ENCODE assay signal across 14 cellular contexts in genomic region chr16:85928411-85928820, GRCh38. TPM values are rescaled to one million over a fixed set of nuclear protein-coding genes. Genes with fewer than 3 reads are reported as not detected.
DNase-seq lines count a peak whose midpoint lies in the region; ATAC-seq and TF ChIP-seq lines count a peak whose summit lies in the region.
"Had no signal": no experiment of that assay in that cellular context is flagged by ENCODE, and none has a peak within 500 bp of the region (broad histone marks: within the 10 kb centered on the region; RNA-seq: fewer than 3 reads in every experiment).

No MANE protein-coding gene starts in this region.

- no peak for TF ChIP-seq CTCF in HEK293 (tag by site-specific recombination; IDR thresholded peaks at IDR 0.05)
- no peak for TF ChIP-seq CTCF in right lobe of liver (IDR thresholded peaks at IDR 0.05)

- no peaks in the 10 kb centered on the region for H3K4me1 ChIP-seq in HEK293 (ENCODE audit: control insufficient read depth, insufficient read depth, low read length)
- peaks cover 0 to 14% (median 0%) of the 10 kb centered on the region in 4 donors for H3K4me1 ChIP-seq in right lobe of liver

- TF ChIP-seq POLR2A in right lobe of liver (IDR thresholded peaks at IDR 0.05), result no peak

- H3K27ac Mint-ChIP-seq in activated naive CD8-positive, alpha-beta T cell treated with anti-CD3 and anti-CD28 coated beads, Interleukin-2, amount 50 U/mL, for 24 hours, result peak overlapping the region; percentile 55
- H3K27ac Mint-ChIP-seq: effector memory CD8-positive, alpha-beta T cell; progenitor cell of endocrine pancreas; WTC11 had no signal

- peak overlapping the region; percentile 78 for H3K4me3 Mint-ChIP-seq in activated naive CD8-positive, alpha-beta T cell treated with anti-CD3 and anti-CD28 coated beads, Interleukin-2, amount 50 U/mL, for 24 hours
- H3K4me3 Mint-ChIP-seq: CD4-positive, alpha-beta memory T cell; effector memory CD8-positive, alpha-beta T cell; WTC11 had no signal

- H3K36me3 Mint-ChIP-seq in activated naive CD8-positive, alpha-beta T cell treated with anti-CD3 and anti-CD28 coated beads, Interleukin-2, amount 50 U/mL, for 24 hours (ENCODE audit: low read depth), result peaks cover 21% of the 10 kb centered on the region
- H3K36me3 Mint-ChIP-seq: CD4-positive, alpha-beta memory T cell; WTC11 had no signal

- H3K36me3 ChIP-seq in HEK293 (ENCODE audit: control insufficient read depth in 2 of 2, insufficient read depth in 1 of 2, low read length in 2 of 2) (no peaks in the 10 kb centered on the region), right lobe of liver (no peaks in the 10 kb centered on the region)

- WGBS in right lobe of liver (ENCODE audit: insufficient coverage, low coverage, low lambda C conversion rate, missing lambda C conversion rate), result 13% methylated on average over 9 of the region's 10 CpGs

- intact Hi-C loops in right lobe of liver (cut with DNase I), result no loop called here

- POLR2A ChIA-PET in HEK293 (lab: Yijun Ruan, JAX), result no interaction called here

- H3K4me1 Mint-ChIP-seq in activated naive CD8-positive, alpha-beta T cell treated with anti-CD3 and anti-CD28 coated beads, Interleukin-2, amount 50 U/mL, for 24 hours, result peaks cover 87% of the 10 kb centered on the region

- no peak for ATAC-seq in activated naive CD8-positive, alpha-beta T cell treated with anti-CD3 and anti-CD28 coated beads, Interleukin-2, amount 50 U/mL, for 24 hours
- ATAC-seq in right lobe of liver (peak; percentile 51 to 74 (median 65)), GM19035 (IDR thresholded peaks at IDR 0.05; ENCODE audit: unreplicated experiment) (no peak)
- ATAC-seq: effector memory CD8-positive, alpha-beta T cell; WTC11 had no signal

- no peaks in the 10 kb centered on the region for H3K9me3 Mint-ChIP-seq in activated naive CD8-positive, alpha-beta T cell treated with anti-CD3 and anti-CD28 coated beads, Interleukin-2, amount 50 U/mL, for 24 hours
- H3K9me3 Mint-ChIP-seq: CD4-positive, alpha-beta memory T cell; effector memory CD8-positive, alpha-beta T cell; WTC11 had no signal

- H3K4me3 ChIP-seq in HEK293 (ENCODE audit: low read depth, low read length) (no peak overlapping the region), right lobe of liver (no peak overlapping the region)

- DNase-seq in AG08396 (ENCODE audit: low spot score) (peak; percentile 32), right lobe of liver (peak in 1 of 3 donors; percentile 64), amniotic stem cell (lab: John Stamatoyannopoulos, UW) (no peak), NCI-H1417 (lab: John Stamatoyannopoulos, UW) (no peak), H4 (ENCODE audit: low spot score) (no peak)
- no peak for DNase-seq in activated naive CD8-positive, alpha-beta T cell treated with anti-CD3 and anti-CD28 coated beads, Interleukin-2, amount 50 U/mL, for 24 hours
- DNase-seq: activated naive CD4-positive, alpha-beta T cell; CD4-positive, alpha-beta memory T cell; effector memory CD8-positive, alpha-beta T cell; NCI-H1048 had no signal

- H3K27me3 Mint-ChIP-seq in activated naive CD8-positive, alpha-beta T cell treated with anti-CD3 and anti-CD28 coated beads, Interleukin-2, amount 50 U/mL, for 24 hours, result no peaks in the 10 kb centered on the region

- CTCF ChIA-PET in HEK293 (lab: Yijun Ruan, JAX), result interaction anchor here (1.2 kb wide), 1 partner anchor 22 kb away, joined by 3 read pairs; no protein-coding TSS in a partner anchor

- H3K27me3 ChIP-seq in right lobe of liver, result no peaks in the 10 kb centered on the region

- H3K27ac ChIP-seq in HEK293 (ENCODE audit: extremely low read depth, low read depth, low read length) (no peak overlapping the region), right lobe of liver (no peak overlapping the region)

- H3K9me3 ChIP-seq in HEK293 (ENCODE audit: control insufficient read depth, insufficient read depth, low read depth, low read length) (no peaks in the 10 kb centered on the region), right lobe of liver (no peaks in the 10 kb centered on the region)

TF ChIP-seq in HEK293, 187 proteins besides CTCF, POLR2A, EP300 and RAD21:
- TF ChIP-seq YY2 (tag by site-specific recombination; IDR thresholded peaks at IDR 0.05) (no peak), ZFHX2 (tag by site-specific recombination; conservative IDR thresholded peaks at IDR 0.05) (peak; percentile 52), ZNF521 (tag by site-specific recombination; IDR thresholded peaks at IDR 0.05) (no peak), ZNF830 (tag by site-specific recombination; IDR thresholded peaks at IDR 0.05; ENCODE audit: low read depth) (no peak), ZNF433 (tag by site-specific recombination; IDR thresholded peaks at IDR 0.05; ENCODE audit: low read depth) (no peak), ZBTB17 (tag by site-specific recombination; IDR thresholded peaks at IDR 0.05) (peak; percentile 45; the same call in 1 of the 2 replicates), YY1 (tag by site-specific recombination; IDR thresholded peaks at IDR 0.05) (no peak), ZBTB21 (tag by site-specific recombination; IDR thresholded peaks at IDR 0.05) (no peak), GLIS1 (tag by site-specific recombination; IDR thresholded peaks at IDR 0.05) (no peak), GLIS2 (tag by site-specific recombination; IDR thresholded peaks at IDR 0.05) (no peak), KLF8 (tag by site-specific recombination; IDR thresholded peaks at IDR 0.05) (no peak), EGR2 (tag by site-specific recombination; IDR thresholded peaks at IDR 0.05; ENCODE audit: low read depth) (peak; percentile 52), ZBTB49 (tag by site-specific recombination; IDR thresholded peaks at IDR 0.05; ENCODE audit: low read depth) (no peak), ZNF768 (tag by site-specific recombination; IDR thresholded peaks at IDR 0.05) (no peak), ZFP3 (tag by site-specific recombination; IDR thresholded peaks at IDR 0.05; ENCODE audit: low read depth) (no peak), ZBTB7A (tag by site-specific recombination; IDR thresholded peaks at IDR 0.05; ENCODE audit: low read depth) (no peak), MZF1 (tag by site-specific recombination; IDR thresholded peaks at IDR 0.05; ENCODE audit: borderline replicate concordance) (no peak)

RNA-seq across cellular contexts. Expression of gene IRF8, which starts 29.5 kb away (rescaled TPM):
- 10 to 100 TPM in 5 of 6 experiments, 1 to 10 TPM in 1; 4.8 to 19.6 (median 14.6) TPM for total RNA-seq in right lobe of liver
- 1.7 and 1.9 TPM in 2 replicates for total RNA-seq in H4 (2014; rRNA removed; shearing (Covaris generic))

Comparison
In these comparisons a context has a peak if more than half of its experiments do, and no peak if none do; other contexts are left out.
1. ATAC-seq: peak in right lobe of liver (4 of 4); none in activated naive CD8-positive, alpha-beta T cell treated with anti-CD3 and anti-CD28 coated beads, Interleukin-2, amount 50 U/mL, for 24 hours (single experiment) and GM19035 (single experiment).